ENCODE assay signal across 12 cellular contexts in the genomic region with DNA sequence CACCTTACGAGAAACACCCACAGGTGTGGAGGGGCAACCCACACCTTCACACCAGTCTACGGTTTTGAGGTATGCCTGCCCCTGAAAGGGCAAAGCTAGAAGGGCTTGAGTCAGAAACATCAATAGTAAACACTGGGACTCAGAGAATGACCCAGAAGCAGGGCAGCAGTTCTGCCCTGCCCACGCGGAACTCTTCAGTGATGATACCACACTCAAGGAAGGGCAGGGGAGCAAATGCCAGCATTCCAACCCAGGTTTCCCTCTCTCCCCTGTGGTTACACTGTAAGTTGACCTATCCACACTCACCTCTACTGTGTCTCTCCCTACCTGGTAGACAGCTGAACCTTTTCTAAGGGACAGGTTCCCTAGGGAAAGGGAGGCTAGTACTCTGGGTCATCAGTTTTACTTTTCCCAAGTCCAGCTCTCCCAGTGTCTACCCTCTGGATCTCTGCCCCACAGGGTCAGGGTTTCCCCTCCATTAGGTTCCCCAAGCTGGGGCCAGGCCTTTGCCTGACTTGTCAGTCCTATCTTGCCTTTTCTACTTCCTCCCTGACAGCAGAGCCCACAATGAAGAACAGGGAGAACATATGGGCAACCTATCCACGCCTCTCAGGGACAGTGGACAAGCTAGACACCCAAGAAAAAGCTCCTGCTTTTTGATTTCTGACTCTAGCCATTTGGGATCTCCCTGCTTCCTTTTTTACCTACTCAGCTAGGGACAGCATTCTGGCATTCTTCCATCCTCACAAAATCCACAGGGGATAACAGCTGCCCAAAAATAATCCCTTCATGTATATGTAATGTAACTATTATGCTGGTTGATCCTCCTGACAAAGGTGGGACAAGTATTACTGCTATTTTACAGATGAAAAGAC. TPM values are rescaled to one million over a fixed set of nuclear protein-coding genes. Genes with fewer than 3 reads are reported as not detected.
A peak's percentile ranks its signal among the peaks of the same experiment; 100 is the strongest.
DNase-seq lines count a peak whose midpoint lies in the region; ATAC-seq and TF ChIP-seq lines count a peak whose summit lies in the region.
"Had no signal": no experiment of that assay in that cellular context is flagged by ENCODE, and none has a peak within 500 bp of the region (broad histone marks: within the 10 kb centered on the region; RNA-seq: fewer than 3 reads in every experiment).

No MANE protein-coding gene starts in this region.

- no peaks in the 10 kb centered on the region for H4K20me1 ChIP-seq in mammary epithelial cell (ENCODE audit: insufficient read depth, low read length)

- no peak for DNase-seq in heart right ventricle
- no peak for DNase-seq in Right ventricle myocardium inferior (ENCODE audit: missing footprints)
- DNase-seq in mammary epithelial cell, result no peak
- no peak for DNase-seq in memory B cell (ENCODE audit: low spot score in 2 of 2)
- DNase-seq in vagina (ENCODE audit: extremely low spot score in 2 of 2), result no peak
- DNase-seq in dermis blood vessel endothelial cell, result no peak
- no peak for DNase-seq in NCI-H1436 (lab: John Stamatoyannopoulos, UW)
- DNase-seq in Right ventricle myocardium superior, result no peak
- DNase-seq: stimulated activated CD8-positive, alpha-beta memory T cell treated with anti-CD3 and anti-CD28 coated beads, Interleukin-4, amount 100 ng/mL, for 48 hours had no signal

- TF ChIP-seq CTCF in heart right ventricle (IDR thresholded peaks at IDR 0.05) (no peak), mammary epithelial cell (conservative IDR thresholded peaks at IDR 0.05 in 1 of 2, IDR thresholded peaks at IDR 0.05 in 1 of 2; ENCODE audit: extremely low read depth in 1 of 2, insufficient read depth in 1 of 2, low read depth in 1 of 2, low read length in 2 of 2) (no peak), vagina (IDR thresholded peaks at IDR 0.05) (no peak)

- no peak overlapping the region for H3K4me3 Mint-ChIP-seq in memory B cell

- intact Hi-C loops in heart right ventricle (cut with DNase I) (loop anchor here in 1 of 10 donors (2.0 kb wide), 1 partner anchor 27 kb away; a partner anchor contains a TSS), Right ventricle myocardium inferior (cut with DNase I) (no loop called here), mammary epithelial cell (cut with micrococcal nuclease) (no loop called here), vagina (cut with DNase I) (no loop called here), Right ventricle myocardium superior (cut with DNase I) (no loop called here)

- no TSS peak for BruUV-seq in mammary epithelial cell (replicated peaks; lab: Mats Ljungman, UMichigan)

- no peaks in the 10 kb centered on the region for H3K36me3 Mint-ChIP-seq in memory B cell

- H3K27ac ChIP-seq in heart right ventricle (peak overlapping the region in 7 of 10 donors; percentile 1 to 97 (median 90)), mammary epithelial cell (ENCODE audit: insufficient read depth, low read depth, low read length) (peak overlapping the region; percentile 98), vagina (peak overlapping the region; percentile 89)
- H3K27ac ChIP-seq: KMS-11 had no signal

- peak overlapping the region; percentile 7 for H3K9ac ChIP-seq in mammary epithelial cell (ENCODE audit: insufficient read depth, low read length)
- H3K9ac ChIP-seq: KMS-11 had no signal

- in situ Hi-C loops in mammary epithelial cell (cut with MboI; ENCODE audit: low sequenced_read_pairs in 2 of 2), result no loop called here

- CTCF ChIA-PET in mammary epithelial cell (lab: Charles Lee; ENCODE audit: low non-redundant PET), result interaction anchor here (0.5 kb wide), 1 partner anchor 20 kb away, joined by 4 read pairs; no protein-coding TSS in a partner anchor

- WGBS in heart right ventricle, 2 donors, result 87% methylated on average over 5 of the region's 5 CpGs
- WGBS in mammary epithelial cell (ENCODE audit: low coverage, missing lambda C conversion rate), result 93% methylated on average over 5 of the region's 5 CpGs

- H3K9me3 Mint-ChIP-seq in memory B cell, result peaks cover 1% of the 10 kb centered on the region

- no peak overlapping the region for H3K4me3 ChIP-seq in heart right ventricle
- H3K4me3 ChIP-seq in mammary epithelial cell (replicated peaks in 1 of 3; ENCODE audit: insufficient read depth in 1 of 3, low read depth in 2 of 3, low read length in 3 of 3), result peak overlapping the region; percentile 2 to 81 (median 68)
- H3K4me3 ChIP-seq in vagina, result peak overlapping the region in 1 of 2 donors; percentile 59

- dilution Hi-C loops in mammary epithelial cell (cut with HindIII; ENCODE audit: low sequenced_read_pairs), result no loop called here

- TF ChIP-seq POLR2A in vagina (IDR thresholded peaks at IDR 0.05), result no peak

- H3K4me1 Mint-ChIP-seq in memory B cell, result peaks cover 37% of the 10 kb centered on the region

- ATAC-seq in heart right ventricle, result no peak
- no peak for ATAC-seq in Right ventricle myocardium inferior
- ATAC-seq in memory B cell (ENCODE audit: low read depth), result no peak
- no peak for ATAC-seq in Right ventricle myocardium superior (ENCODE audit: poor library complexity)

- peak overlapping the region; percentile 74 for H3K4me2 ChIP-seq in mammary epithelial cell (ENCODE audit: insufficient read depth, low read depth, low read length)
- H3K4me2 ChIP-seq: KMS-11 had no signal

- no peak overlapping the region for H2AFZ ChIP-seq in mammary epithelial cell (ENCODE audit: low read depth, low read length)

- H3K4me1 ChIP-seq in heart right ventricle (peaks cover 0 to 78% (median 35%) of the 10 kb centered on the region in 9 donors), mammary epithelial cell (ENCODE audit: insufficient read depth, low read length) (peaks cover 50% of the 10 kb centered on the region), vagina (peaks cover 47% of the 10 kb centered on the region)

- peak overlapping the region; percentile 15 for H3K27ac Mint-ChIP-seq in memory B cell

- H3K27me3 ChIP-seq in heart right ventricle (peaks cover 0 to 7% (median 0%) of the 10 kb centered on the region in 7 donors), mammary epithelial cell (ENCODE audit: insufficient read depth, low read length) (no peaks in the 10 kb centered on the region), vagina (no peaks in the 10 kb centered on the region)

- no peaks in the 10 kb centered on the region for H3K36me3 ChIP-seq in heart right ventricle
- no peaks in the 10 kb centered on the region for H3K36me3 ChIP-seq in mammary epithelial cell (ENCODE audit: insufficient read depth, low read length)
- no peaks in the 10 kb centered on the region for H3K36me3 ChIP-seq in vagina

- peaks cover 75% of the 10 kb centered on the region for H3K79me2 ChIP-seq in mammary epithelial cell (ENCODE audit: insufficient read depth, low read length)

- H3K9me3 ChIP-seq in heart right ventricle, result no peaks in the 10 kb centered on the region
- H3K9me3 ChIP-seq in mammary epithelial cell (replicated peaks; ENCODE audit: insufficient read depth, low read length), result no peaks in the 10 kb centered on the region
- no peaks in the 10 kb centered on the region for H3K9me3 ChIP-seq in vagina

- no peaks in the 10 kb centered on the region for H3K27me3 Mint-ChIP-seq in memory B cell

RNA-seq across cellular contexts. Expression of a gene that starts 3.0 kb away (rescaled TPM):
- total RNA-seq in heart right ventricle (10 to 100 TPM in 6 of 10 donors, 1 to 10 TPM in 4; 7.1 to 22.7 (median 10.5) TPM), Right ventricle myocardium inferior (9.8 TPM), mammary epithelial cell (100 to 1,000 TPM; 109 to 202 TPM), vagina (178 TPM), dermis blood vessel endothelial cell (304 and 318 TPM in 2 replicates), Right ventricle myocardium superior (10.1 TPM)
- polyA plus RNA-seq in heart right ventricle (1 to 10 TPM; 7.5 to 9.9 TPM), mammary epithelial cell (159 TPM)
- polyA minus RNA-seq in mammary epithelial cell, result 183 TPM

RNA-seq across cellular contexts. Expression of a gene that starts 20.8 kb away (rescaled TPM):
- total RNA-seq in heart right ventricle (10 to 100 TPM in 9 of 10 donors, 1 to 10 TPM in 1; 8.0 to 18.0 (median 13.4) TPM), Right ventricle myocardium inferior (10.5 TPM), mammary epithelial cell (10 to 100 TPM; 37.6 to 73.7 TPM), vagina (44.7 TPM), dermis blood vessel endothelial cell (1.4 and 6.8 TPM in 2 replicates), Right ventricle myocardium superior (9.3 TPM)
- polyA plus RNA-seq in heart right ventricle (10 to 100 TPM; 11.8 to 15.3 TPM), mammary epithelial cell (99.9 TPM)
- polyA minus RNA-seq in mammary epithelial cell, result 50.9 TPM

RNA-seq across cellular contexts. Expression of a gene that starts 27.8 kb away (rescaled TPM):
- total RNA-seq in heart right ventricle (10 to 100 TPM; 23.7 to 43.6 (median 28.5) TPM), Right ventricle myocardium inferior (33.7 TPM), mammary epithelial cell (10 to 100 TPM; 31.8 to 40.7 TPM), vagina (39.0 TPM), dermis blood vessel endothelial cell (94.3 and 125 TPM in 2 replicates), Right ventricle myocardium superior (28.4 TPM)
- polyA plus RNA-seq in heart right ventricle (10 to 100 TPM; 42.4 to 55.1 TPM), mammary epithelial cell (19.8 TPM)
- polyA minus RNA-seq in mammary epithelial cell, result 81.0 TPM

RNA-seq across cellular contexts. Expression of a gene that starts 51.7 kb away (rescaled TPM):
- total RNA-seq in heart right ventricle (10 to 100 TPM in 1 of 10 donors, 1 to 10 TPM in 9; 1.5 to 16.4 (median 2.1) TPM), Right ventricle myocardium inferior (3.7 TPM), mammary epithelial cell (under 1 TPM; 0.17 to 0.26 TPM), vagina (14.5 TPM), dermis blood vessel endothelial cell (not detected in 2 replicates), Right ventricle myocardium superior (3.3 TPM)
- polyA plus RNA-seq in heart right ventricle (1 to 10 TPM; 1.2 to 1.4 TPM), mammary epithelial cell (0.03 TPM)
- polyA minus RNA-seq in mammary epithelial cell, result not detected
- total RNA-seq: RPMI7951 had no signal
- polyA plus RNA-seq: AG04450 had no signal

Comparison
In these comparisons a context has a peak if more than half of its experiments do, and no peak if none do; other contexts are left out.
1. H3K4me3 ChIP-seq: peak in mammary epithelial cell (3 of 3); none in heart right ventricle (0 of 10).
2. Peak in every context shown above with its lines, with median percentiles within 50 percentile points of each other: H3K27ac ChIP-seq.